14 cellular contexts compared by ENCODE assay signal in the genomic region with DNA sequence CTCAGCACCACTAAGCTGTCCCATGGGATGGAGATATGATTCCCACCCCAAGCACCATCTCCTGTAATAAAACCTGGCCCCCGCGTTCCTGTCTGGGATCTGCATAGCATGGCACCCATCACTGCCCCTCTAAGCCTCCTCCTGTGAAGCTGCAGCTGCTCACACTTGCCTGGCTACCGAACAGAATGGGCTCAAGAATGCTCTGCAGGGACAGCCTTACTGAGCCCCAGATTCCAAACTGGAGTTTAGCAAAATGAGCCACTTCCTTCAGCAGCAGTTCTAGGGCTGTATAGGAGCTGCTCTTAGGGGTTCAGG.
A peak's percentile ranks its signal among the peaks of the same experiment; 100 is the strongest.
DNase-seq lines count a peak whose midpoint lies in the region; ATAC-seq lines count a peak whose summit lies in the region.
"Had no signal": no experiment of that assay in that cellular context is flagged by ENCODE, and none has a peak within 500 bp of the region (broad histone marks: within the 10 kb centered on the region; RNA-seq: fewer than 3 reads in every experiment).

No MANE protein-coding gene starts in this region.

- H3K9me3 Mint-ChIP-seq in T-helper 1 cell treated with Interleukin-12 subunit alpha and Interleukin-12 subunit beta and Interleukin-4 antibody, amounts not matched to agents 30 μg/mL and 1 μg/mL, for 36 hours = no peaks in the 10 kb centered on the region
- H3K9me3 Mint-ChIP-seq in naive B cell = no peaks in the 10 kb centered on the region

- peaks cover 93% of the 10 kb centered on the region for H3K4me1 Mint-ChIP-seq in T-helper 1 cell treated with Interleukin-12 subunit alpha and Interleukin-12 subunit beta and Interleukin-4 antibody, amounts not matched to agents 30 μg/mL and 1 μg/mL, for 36 hours (ENCODE audit: low read depth)
- H3K4me1 Mint-ChIP-seq in naive B cell = peaks cover 65 to 98% (median 88%) of the 10 kb centered on the region in 3 donors

- DNase-seq in T-helper 1 cell (no peak), naive B cell (no peak), NCI-H1930 (lab: John Stamatoyannopoulos, UW) (no peak), D341Med (ENCODE audit: low spot score) (no peak)
- DNase-seq in stimulated activated CD4-positive, alpha-beta T cell treated with anti-CD3 and anti-CD28 coated beads, Interleukin-12 subunit alpha, Interleukin-12 subunit beta, amount 100 ng/mL, for 4 hours = no peak
- DNase-seq: activated gamma-delta T cell, glutamatergic neuron, HCEC 1CT, NCI-H1092, NCI-H526, trophoblast cell had no signal

- H3K4me3 Mint-ChIP-seq in T-helper 1 cell treated with Interleukin-12 subunit alpha and Interleukin-12 subunit beta and Interleukin-4 antibody, amounts not matched to agents 30 μg/mL and 1 μg/mL, for 36 hours = no peak overlapping the region
- peak overlapping the region in 7 of 8 donors; percentile 7 to 86 (median 66) for H3K4me3 Mint-ChIP-seq in naive B cell

- no peaks in the 10 kb centered on the region for H3K27me3 Mint-ChIP-seq in T-helper 1 cell treated with Interleukin-12 subunit alpha and Interleukin-12 subunit beta and Interleukin-4 antibody, amounts not matched to agents 30 μg/mL and 1 μg/mL, for 36 hours (ENCODE audit: low read depth)
- no peaks in the 10 kb centered on the region for H3K27me3 Mint-ChIP-seq in naive B cell

- peak overlapping the region; percentile 78 for H3K27ac Mint-ChIP-seq in T-helper 1 cell treated with Interleukin-12 subunit alpha and Interleukin-12 subunit beta and Interleukin-4 antibody, amounts not matched to agents 30 μg/mL and 1 μg/mL, for 36 hours
- peak overlapping the region in 4 of 6 donors; percentile 43 to 94 (median 80) for H3K27ac Mint-ChIP-seq in naive B cell

- ATAC-seq in GM21576 (IDR thresholded peaks at IDR 0.05; ENCODE audit: unreplicated experiment) (peak; percentile 15), HG03280 (IDR thresholded peaks at IDR 0.05; ENCODE audit: unreplicated experiment) (peak; percentile 12), naive B cell (ENCODE audit: low read depth in 2 of 2) (no peak)

- peaks cover 33% of the 10 kb centered on the region for H3K36me3 Mint-ChIP-seq in T-helper 1 cell treated with Interleukin-12 subunit alpha and Interleukin-12 subunit beta and Interleukin-4 antibody, amounts not matched to agents 30 μg/mL and 1 μg/mL, for 36 hours (ENCODE audit: low read depth)
- no peaks in the 10 kb centered on the region for H3K36me3 Mint-ChIP-seq in naive B cell

Comparison
In these comparisons a context has a peak if more than half of its experiments do, and no peak if none do; other contexts are left out.
1. ATAC-seq: peak in GM21576 (single experiment) and HG03280 (single experiment); none in naive B cell (0 of 2).